Comparison of ENCODE assay signal across 9 cellular contexts in the genomic region with DNA sequence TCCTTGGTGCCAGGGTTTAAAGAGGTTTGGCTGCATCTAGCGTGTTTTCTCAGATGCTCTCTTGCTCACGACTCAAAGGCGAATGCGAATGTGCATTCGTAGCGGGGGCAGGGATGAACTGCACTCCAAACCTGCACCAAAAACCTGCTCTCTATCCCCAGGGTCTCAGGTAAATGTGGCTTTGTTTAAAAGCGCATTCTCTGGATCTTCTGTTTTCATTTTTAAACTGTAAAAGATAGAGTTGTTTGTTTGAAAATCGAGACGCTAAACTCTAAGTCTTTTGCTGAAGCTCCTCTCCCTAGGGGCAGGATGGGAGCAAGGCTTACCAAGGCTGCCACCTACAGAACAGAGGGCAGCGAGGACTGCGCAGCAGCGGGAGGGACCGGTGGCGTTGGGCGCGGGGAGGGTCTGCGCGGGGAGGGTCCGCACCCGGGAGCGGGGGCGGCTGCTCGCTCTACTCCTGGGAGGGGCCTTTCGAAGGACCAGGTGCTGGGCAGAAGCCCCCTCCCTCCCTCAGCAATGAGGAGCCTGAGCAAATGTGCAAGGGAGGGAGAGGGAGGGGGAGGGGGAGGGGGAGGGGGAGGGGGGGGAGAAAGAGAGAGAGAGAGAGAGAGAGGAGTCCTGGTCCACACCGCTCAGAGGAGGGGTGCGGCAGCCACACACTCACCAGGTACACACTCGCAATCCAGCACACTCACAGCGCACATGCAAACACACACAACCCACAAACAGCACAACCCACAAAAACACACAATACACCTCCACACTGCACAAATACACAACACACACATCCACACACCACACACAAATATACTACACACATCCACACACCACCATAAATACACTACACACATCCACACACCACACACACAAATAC.
DNase-seq lines count a peak whose midpoint lies in the region; ATAC-seq and TF ChIP-seq lines count a peak whose summit lies in the region.
"Had no signal": no experiment of that assay in that cellular context is flagged by ENCODE, and none has a peak within 500 bp of the region (broad histone marks: within the 10 kb centered on the region; RNA-seq: fewer than 3 reads in every experiment).

No MANE protein-coding gene starts in this region.

- no peaks in the 10 kb centered on the region for H3F3A ChIP-seq in DOHH2 (ENCODE audit: control insufficient read depth, insufficient read depth)

- peak; percentile 76 for DNase-seq in NCI-H748 (lab: John Stamatoyannopoulos, UW; ENCODE audit: unreplicated experiment)
- peak; percentile 90 for DNase-seq in globus pallidus (ENCODE audit: low spot score)
- DNase-seq in occipital lobe (lab: John Stamatoyannopoulos, UW) = peak; percentile 53
- no peak for DNase-seq in NCI-H2196 treated with DMSO at 0.1 percent for 48 hours (lab: John Stamatoyannopoulos, UW; ENCODE audit: unreplicated experiment)
- DNase-seq in activated CD4-positive, alpha-beta T cell treated with anti-CD3 and anti-CD28 coated beads for 4 hours = no peak
- DNase-seq: stimulated activated naive CD4-positive, alpha-beta T cell had no signal

- no peaks in the 10 kb centered on the region for H3K4me1 ChIP-seq in DOHH2 (ENCODE audit: control insufficient read depth, low read length)

- no peaks in the 10 kb centered on the region for H3K36me3 ChIP-seq in DOHH2 (ENCODE audit: control insufficient read depth, low read length)

- H3K4me3 ChIP-seq in DOHH2 (ENCODE audit: low read length) = no peak overlapping the region

- peaks cover 6% of the 10 kb centered on the region; the same call in 1 of the 2 replicates for H3K9me3 ChIP-seq in DOHH2 (ENCODE audit: control insufficient read depth, insufficient read depth, low read length)

- H3K79me2 ChIP-seq in DOHH2 (ENCODE audit: control insufficient read depth, low read length) = no peaks in the 10 kb centered on the region

- H4K20me1 ChIP-seq in DOHH2 (ENCODE audit: control insufficient read depth, insufficient read depth, low read depth, low read length) = no peaks in the 10 kb centered on the region

- H3K27ac ChIP-seq in DOHH2 (ENCODE audit: low read depth, low read length) = no peak overlapping the region

- H3K9me2 ChIP-seq in DOHH2 (replicated peaks; ENCODE audit: control insufficient read depth, low read length) = no peaks in the 10 kb centered on the region

- H3K27me3 ChIP-seq in DOHH2 (ENCODE audit: control insufficient read depth, low read length) = no peaks in the 10 kb centered on the region

- ATAC-seq in GM19395 (IDR thresholded peaks at IDR 0.05; ENCODE audit: unreplicated experiment) = no peak
- no peak for ATAC-seq in HG03095 (IDR thresholded peaks at IDR 0.05; ENCODE audit: unreplicated experiment)

- H3K4me2 ChIP-seq in DOHH2 (ENCODE audit: low read length) = peak overlapping the region; percentile 14; the same call in 1 of the 2 replicates

- no peak for TF ChIP-seq CTCF in DOHH2 (IDR thresholded peaks at IDR 0.05; ENCODE audit: low read depth, low read length, poor library complexity, severe bottlenecking)

Comparison
In these comparisons a context has a peak if more than half of its experiments do, and no peak if none do; other contexts are left out.
1. DNase-seq: peak in NCI-H748 (single experiment), globus pallidus (single experiment) and occipital lobe (single experiment); none in NCI-H2196 treated with DMSO at 0.1 percent for 48 hours (single experiment) and activated CD4-positive, alpha-beta T cell treated with anti-CD3 and anti-CD28 coated beads for 4 hours (0 of 2).